In the genomic region with DNA sequence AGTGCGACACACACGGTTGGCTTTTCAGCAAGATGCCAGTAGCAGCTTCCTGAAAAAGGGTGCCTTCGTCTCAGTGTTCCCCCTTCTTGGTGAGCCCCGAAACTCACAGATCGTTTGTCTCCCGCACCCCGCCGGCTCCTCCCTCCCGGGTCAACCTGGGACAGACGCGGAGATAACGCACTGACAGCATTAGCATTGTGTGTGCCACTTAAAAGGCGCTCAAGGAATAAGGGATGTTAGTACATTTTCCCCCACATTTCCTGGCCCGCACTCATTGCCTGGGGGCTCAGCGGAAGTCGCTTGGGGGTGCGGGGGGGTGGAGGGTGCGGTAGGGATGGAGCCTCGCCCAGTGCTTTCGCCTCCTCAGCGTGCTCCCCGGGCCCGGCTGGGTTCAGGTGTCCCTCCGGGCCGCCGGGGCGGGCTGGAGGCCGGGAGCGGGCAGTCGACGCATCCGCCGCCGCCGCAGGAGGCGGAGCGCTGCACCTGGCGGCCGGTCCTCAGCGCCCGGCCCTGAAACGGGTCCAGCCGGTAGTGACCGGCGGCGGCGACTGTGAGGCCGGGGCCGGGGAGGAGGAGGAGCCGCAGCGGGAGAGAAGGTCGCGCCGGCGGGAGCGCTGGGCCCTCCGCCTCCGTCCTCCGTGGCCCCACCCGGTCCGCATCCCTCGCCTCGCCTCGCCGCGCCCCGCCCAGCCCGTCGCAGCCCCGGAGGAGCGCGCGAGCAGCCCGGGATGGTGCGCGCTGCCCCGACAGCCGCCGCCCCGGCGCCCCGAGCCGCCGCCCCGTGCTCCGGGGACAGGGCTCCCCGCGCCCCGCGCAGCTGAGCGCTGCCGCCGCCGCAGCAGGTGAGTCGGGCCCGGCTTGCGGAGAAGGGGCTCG, we compare ENCODE assay signal across 8 cellular contexts. TPM values are rescaled to one million over a fixed set of nuclear protein-coding genes. Genes with fewer than 3 reads are reported as not detected.
DNase-seq lines count a peak whose midpoint lies in the region; ATAC-seq and TF ChIP-seq lines count a peak whose summit lies in the region.

A gene (plus strand): TSS at position 694 of the 876 bp plus-strand sequence. CDS start 27,675 bp downstream, outside the sequence.

- TF ChIP-seq POLR2A in Raji (IDR thresholded peaks at IDR 0.05; ENCODE audit: insufficient read depth, low read depth, low read length) (peak; percentile 42; the same call in 1 of the 2 replicates), tibial nerve (IDR thresholded peaks at IDR 0.05) (peak; percentile 20 to 34)

- peak within 1 kb of the TSS; percentile 92 for H3K4me2 ChIP-seq in parathyroid adenoma (ENCODE audit: low read length)

- H3K27ac ChIP-seq in parathyroid adenoma (peak within 1 kb of the TSS; percentile 86), tibial nerve (peak within 1 kb of the TSS; percentile 66 to 93 (median 92))

- TF ChIP-seq CTCF in parathyroid adenoma (IDR thresholded peaks at IDR 0.05) (peak; percentile 32), tibial nerve (IDR thresholded peaks at IDR 0.05) (peak in 3 of 5 experiments; percentile 4 to 20 (median 19))

- peaks cover 24% of the 10 kb centered on the region for H3K79me2 ChIP-seq in parathyroid adenoma

- no peak for TF ChIP-seq EP300 in tibial nerve (IDR thresholded peaks at IDR 0.05)

- H3K9me3 ChIP-seq in parathyroid adenoma (ENCODE audit: control insufficient read depth, low read length) (no peaks in the 10 kb centered on the region), tibial nerve (no peaks in the 10 kb centered on the region)

- H3K27me3 ChIP-seq in parathyroid adenoma (ENCODE audit: control insufficient read depth, insufficient read depth, low read length) (no peaks in the 10 kb centered on the region), tibial nerve (no peaks in the 10 kb centered on the region)

- H3K9ac ChIP-seq in parathyroid adenoma: peak within 1 kb of the TSS; percentile 79

- H3K36me3 ChIP-seq in parathyroid adenoma (ENCODE audit: control insufficient read depth, insufficient read depth, low read length): no peaks in the 10 kb centered on the region
- peaks cover 0 to 6% (median 0%) of the 10 kb centered on the region in 3 donors for H3K36me3 ChIP-seq in tibial nerve

- H3K4me3 ChIP-seq in parathyroid adenoma (ENCODE audit: low read depth, low read length): peak within 1 kb of the TSS; percentile 86
- H3K4me3 ChIP-seq in tibial nerve: peak within 1 kb of the TSS; percentile 63 to 92 (median 86)

- peaks cover 13% of the 10 kb centered on the region for H3K4me1 ChIP-seq in parathyroid adenoma
- peaks cover 0 to 32% (median 12%) of the 10 kb centered on the region in 4 donors for H3K4me1 ChIP-seq in tibial nerve

- ATAC-seq in GM19043 (IDR thresholded peaks at IDR 0.05; ENCODE audit: low read depth, unreplicated experiment) (peak; percentile 54), HG03354 (IDR thresholded peaks at IDR 0.05; ENCODE audit: poor library complexity, severe bottlenecking, unreplicated experiment) (peak; percentile 62), Right ventricle myocardium inferior (peak; percentile 85)

- peak; percentile 60 for DNase-seq in Ammon's horn (ENCODE audit: low spot score)
- DNase-seq in activated naive CD4-positive, alpha-beta T cell (lab: John Stamatoyannopoulos, UW): peak; percentile 16 to 66 (median 42)
- DNase-seq in Right ventricle myocardium inferior (ENCODE audit: missing footprints): peak; percentile 80
- peak; percentile 10 to 26 for DNase-seq in tibial nerve (ENCODE audit: low spot score in 2 of 2)

- 3 to 5% methylated on average over 39 to 48 of the region's 98 CpGs for WGBS in tibial nerve, 2 donors

- intact Hi-C loops in Right ventricle myocardium inferior (cut with DNase I): loop anchor here (5.0 kb wide), 2 partner anchors 59 to 99 kb away; no protein-coding TSS in a partner anchor

- peak within 1 kb of the TSS; percentile 98 for H2AFZ ChIP-seq in parathyroid adenoma

RNA-seq across cellular contexts. Expression of the gene that starts here (rescaled TPM):
- 19.7 TPM for total RNA-seq in Right ventricle myocardium inferior
- 10 to 100 TPM; 87.1 to 96.6 (median 92.4) TPM for total RNA-seq in tibial nerve

Comparison
In these comparisons a context has a peak if more than half of its experiments do, and no peak if none do; other contexts are left out.
1. Peak in every context shown above with its lines: DNase-seq, ATAC-seq, H3K4me3 ChIP-seq and H3K27ac ChIP-seq.
2. DNase-seq: peak in every context shown above with its lines; median percentile 80 in Right ventricle myocardium inferior; 60 in Ammon's horn; 42 in activated naive CD4-positive, alpha-beta T cell; 18 in tibial nerve.